ENCODE assay signal across 11 cellular contexts in the genomic region with DNA sequence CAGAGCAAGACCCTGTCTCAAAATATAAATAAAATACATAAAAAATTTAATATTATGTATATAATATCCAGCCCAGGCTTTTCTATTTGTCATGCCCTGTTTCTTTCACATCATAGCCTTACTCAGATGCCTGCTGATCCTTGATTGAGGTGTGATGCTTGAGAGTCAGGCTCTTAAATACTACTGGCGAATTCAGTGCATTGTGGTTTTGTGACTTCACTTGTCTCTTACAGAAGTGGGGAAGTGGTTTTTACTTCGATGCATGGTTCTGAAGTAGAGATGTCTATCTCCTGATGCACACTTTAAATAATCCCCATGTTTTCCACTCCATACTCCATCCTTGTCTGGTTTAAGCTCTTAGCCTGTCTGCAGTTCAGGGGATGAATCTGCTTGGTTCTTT. TPM values are rescaled to one million over a fixed set of nuclear protein-coding genes. Genes with fewer than 3 reads are reported as not detected.
DNase-seq lines count a peak whose midpoint lies in the region; ATAC-seq and TF ChIP-seq lines count a peak whose summit lies in the region.
"Had no signal": no experiment of that assay in that cellular context is flagged by ENCODE, and none has a peak within 500 bp of the region (broad histone marks: within the 10 kb centered on the region; RNA-seq: fewer than 3 reads in every experiment).

No MANE protein-coding gene starts in this region.

- H3K4me1 ChIP-seq in mesenchymal stem cell (ENCODE audit: control insufficient read depth, insufficient read depth, low read depth, low read length): peaks cover 2% of the 10 kb centered on the region

- ATAC-seq in activated CD4-positive, alpha-beta T cell treated with anti-CD3 and anti-CD28 coated beads for 36 hours: peak; percentile 98
- no peak for ATAC-seq in HG02571 (IDR thresholded peaks at IDR 0.05; ENCODE audit: unreplicated experiment)
- ATAC-seq: Panc1 had no signal

- no peak overlapping the region for H3K4me3 Mint-ChIP-seq in activated CD4-positive, alpha-beta T cell treated with anti-CD3 and anti-CD28 coated beads for 36 hours
- no peak overlapping the region for H3K4me3 Mint-ChIP-seq in activated CD4-positive, alpha-beta memory T cell treated with anti-CD3 and anti-CD28 coated beads, Interleukin-2, amount 10 ng/mL, durations not matched to agents 7 days and 5 days
- H3K4me3 Mint-ChIP-seq in Calu3 (ENCODE audit: low read depth, unreplicated experiment): no peak overlapping the region

- H3K9ac ChIP-seq in mesenchymal stem cell (ENCODE audit: low read length): no peak overlapping the region

- DNase-seq in activated CD4-positive, alpha-beta T cell treated with anti-CD3 and anti-CD28 coated beads for 36 hours: peak; percentile 42
- DNase-seq in activated CD4-positive, alpha-beta T cell treated with anti-CD3 and anti-CD28 coated beads, Interleukin-2, amount 50 U/mL, for 1 hour: no peak
- DNase-seq in KBM-7: peak; percentile 75
- peak; percentile 53 for DNase-seq in activated CD4-positive, alpha-beta memory T cell treated with anti-CD3 and anti-CD28 coated beads, Interleukin-2, amount 10 ng/mL, durations not matched to agents 7 days and 5 days
- peak; percentile 58 for DNase-seq in mesenchymal stem cell
- DNase-seq in Calu3: no peak
- DNase-seq in retina: no peak
- DNase-seq: NCI-H187 had no signal

- no peak overlapping the region for H2AK5ac ChIP-seq in mesenchymal stem cell (ENCODE audit: low read length, severe bottlenecking)

- H3K9me3 ChIP-seq in mesenchymal stem cell (ENCODE audit: control insufficient read depth, low read length): no peaks in the 10 kb centered on the region
- H3K9me3 ChIP-seq: vagina had no signal

- H3K4me1 Mint-ChIP-seq in activated CD4-positive, alpha-beta T cell treated with anti-CD3 and anti-CD28 coated beads for 36 hours: peaks cover 63% of the 10 kb centered on the region
- peaks cover 46% of the 10 kb centered on the region for H3K4me1 Mint-ChIP-seq in activated CD4-positive, alpha-beta memory T cell treated with anti-CD3 and anti-CD28 coated beads, Interleukin-2, amount 10 ng/mL, durations not matched to agents 7 days and 5 days
- peaks cover 13% of the 10 kb centered on the region for H3K4me1 Mint-ChIP-seq in Calu3 (ENCODE audit: low read depth, unreplicated experiment)

- peaks cover 10% of the 10 kb centered on the region for H3K79me1 ChIP-seq in mesenchymal stem cell (replicated peaks; ENCODE audit: low read length, poor library complexity, severe bottlenecking)

- no peak overlapping the region for H2BK5ac ChIP-seq in mesenchymal stem cell (ENCODE audit: low read depth, low read length, poor library complexity, severe bottlenecking)

- H2BK12ac ChIP-seq in mesenchymal stem cell (ENCODE audit: low read length in 2 of 2): no peak overlapping the region

- in situ Hi-C loops in KBM-7 (cut with MboI; ENCODE audit: low pct_unique_long_range_greater_than_20kb, low sequenced_read_pairs): no loop called here

- peak overlapping the region; percentile 67 for H3K27ac Mint-ChIP-seq in activated CD4-positive, alpha-beta T cell treated with anti-CD3 and anti-CD28 coated beads for 36 hours
- peak overlapping the region; percentile 22 for H3K27ac Mint-ChIP-seq in activated CD4-positive, alpha-beta memory T cell treated with anti-CD3 and anti-CD28 coated beads, Interleukin-2, amount 10 ng/mL, durations not matched to agents 7 days and 5 days
- H3K27ac Mint-ChIP-seq in Calu3 (ENCODE audit: unreplicated experiment): no peak overlapping the region

- H3K4me2 ChIP-seq in mesenchymal stem cell (ENCODE audit: low read length, poor library complexity, severe bottlenecking): no peak overlapping the region

- 80% methylated on average over 2 of the region's 2 CpGs for WGBS in mesenchymal stem cell

- H3K27me3 Mint-ChIP-seq in activated CD4-positive, alpha-beta T cell treated with anti-CD3 and anti-CD28 coated beads for 36 hours: no peaks in the 10 kb centered on the region
- no peaks in the 10 kb centered on the region for H3K27me3 Mint-ChIP-seq in activated CD4-positive, alpha-beta memory T cell treated with anti-CD3 and anti-CD28 coated beads, Interleukin-2, amount 10 ng/mL, durations not matched to agents 7 days and 5 days
- H3K27me3 Mint-ChIP-seq in Calu3 (ENCODE audit: unreplicated experiment): no peaks in the 10 kb centered on the region

- no peak overlapping the region for H3K27ac ChIP-seq in mesenchymal stem cell (ENCODE audit: low read length, poor library complexity, severe bottlenecking)
- H3K27ac ChIP-seq: vagina had no signal

- POLR2A ChIA-PET in activated CD4-positive, alpha-beta T cell treated with anti-CD3 and anti-CD28 coated beads for 36 hours (lab: Charles Lee): interaction anchor here (0.5 to 0.7 kb wide), 3 partner anchors 14 to 54 kb away, joined by 3 read pairs; no protein-coding TSS in a partner anchor
- POLR2A ChIA-PET in activated CD4-positive, alpha-beta memory T cell treated with anti-CD3 and anti-CD28 coated beads, Interleukin-2, amount 10 ng/mL, durations not matched to agents 7 days and 5 days (lab: Charles Lee): interaction anchor here (0.7 kb wide), 1 partner anchor 22 kb away, joined by 3 read pairs; no protein-coding TSS in a partner anchor

- H3K18ac ChIP-seq in mesenchymal stem cell (ENCODE audit: low read depth in 1 of 2, low read length in 2 of 2): no peak overlapping the region

- no peak for TF ChIP-seq CTCF in Calu3 (IDR thresholded peaks at IDR 0.05; ENCODE audit: unreplicated experiment)

- no peak overlapping the region for H2BK15ac ChIP-seq in mesenchymal stem cell (ENCODE audit: low read depth, poor library complexity, severe bottlenecking)

- H2AFZ ChIP-seq in mesenchymal stem cell (ENCODE audit: low read depth, low read length): no peak overlapping the region

- CTCF ChIA-PET in activated CD4-positive, alpha-beta T cell treated with anti-CD3 and anti-CD28 coated beads for 36 hours (lab: Charles Lee): interaction anchor here (0.6 kb wide), 1 partner anchor 28 kb away, joined by 3 read pairs; no protein-coding TSS in a partner anchor
- CTCF ChIA-PET in activated CD4-positive, alpha-beta memory T cell treated with anti-CD3 and anti-CD28 coated beads, Interleukin-2, amount 10 ng/mL, durations not matched to agents 7 days and 5 days (lab: Charles Lee): interaction anchor here (1.0 kb wide), 1 partner anchor 16 kb away, joined by 3 read pairs; no protein-coding TSS in a partner anchor
- CTCF ChIA-PET in Calu3 (lab: Charles Lee): interaction anchor here (0.6 to 1.1 kb wide), 2 partner anchors 27 to 77 kb away, joined by 4 to 6 read pairs; no protein-coding TSS in a partner anchor

- H4K91ac ChIP-seq in mesenchymal stem cell (ENCODE audit: low read length): no peak overlapping the region

- no peaks in the 10 kb centered on the region for H3K9me3 Mint-ChIP-seq in activated CD4-positive, alpha-beta T cell treated with anti-CD3 and anti-CD28 coated beads for 36 hours (ENCODE audit: low read depth)
- no peaks in the 10 kb centered on the region for H3K9me3 Mint-ChIP-seq in activated CD4-positive, alpha-beta memory T cell treated with anti-CD3 and anti-CD28 coated beads, Interleukin-2, amount 10 ng/mL, durations not matched to agents 7 days and 5 days
- peaks cover 2% of the 10 kb centered on the region for H3K9me3 Mint-ChIP-seq in Calu3 (ENCODE audit: low read depth, unreplicated experiment)

- peaks cover 12 to 18% of the 10 kb centered on the region in 2 experiments for H3K36me3 ChIP-seq in mesenchymal stem cell (ENCODE audit: control insufficient read depth in 1 of 2, insufficient read depth in 2 of 2, low read depth in 1 of 2, low read length in 2 of 2)
- H3K36me3 ChIP-seq: vagina had no signal

- no TSS peak for BruUV-seq in Calu3 (replicated peaks; lab: Mats Ljungman, UMichigan)

- no peak overlapping the region for H3K4me3 ChIP-seq in mesenchymal stem cell (ENCODE audit: insufficient read depth in 1 of 2, low read depth in 1 of 2, low read length in 2 of 2)
- H3K4me3 ChIP-seq: vagina had no signal

- H2BK120ac ChIP-seq in mesenchymal stem cell (ENCODE audit: low read depth, low read length): no peak overlapping the region

- H3K14ac ChIP-seq in mesenchymal stem cell (ENCODE audit: low read length in 2 of 2): no peak overlapping the region

- no peak overlapping the region for H3K4ac ChIP-seq in mesenchymal stem cell (ENCODE audit: low read depth in 1 of 2, low read length in 2 of 2)

- H3K23ac ChIP-seq in mesenchymal stem cell (ENCODE audit: low read length in 2 of 2): no peak overlapping the region

- no peaks in the 10 kb centered on the region for H3K27me3 ChIP-seq in mesenchymal stem cell (ENCODE audit: control insufficient read depth in 1 of 2, insufficient read depth in 1 of 2, low read length in 2 of 2)
- H3K27me3 ChIP-seq: vagina had no signal

- intact Hi-C loops in activated CD4-positive, alpha-beta T cell treated with anti-CD3 and anti-CD28 coated beads for 36 hours (cut with DNase I, micrococcal nuclease): loop anchor here in 1 of 2 experiments (2.0 kb wide), 1 partner anchor 20 kb away; no protein-coding TSS in a partner anchor
- intact Hi-C loops in Calu3 (cut with micrococcal nuclease; ENCODE audit: unreplicated experiment): no loop called here

- H4K8ac ChIP-seq in mesenchymal stem cell (ENCODE audit: low read length): no peak overlapping the region

- peaks cover 46% of the 10 kb centered on the region for H3K36me3 Mint-ChIP-seq in activated CD4-positive, alpha-beta T cell treated with anti-CD3 and anti-CD28 coated beads for 36 hours (ENCODE audit: low read depth)
- peaks cover 51% of the 10 kb centered on the region for H3K36me3 Mint-ChIP-seq in activated CD4-positive, alpha-beta memory T cell treated with anti-CD3 and anti-CD28 coated beads, Interleukin-2, amount 10 ng/mL, durations not matched to agents 7 days and 5 days (ENCODE audit: low read depth)
- peaks cover 6% of the 10 kb centered on the region for H3K36me3 Mint-ChIP-seq in Calu3 (ENCODE audit: insufficient read depth, unreplicated experiment)

RNA-seq across cellular contexts. Expression of gene ASXL1, which starts 29.1 kb away (rescaled TPM):
- 100 to 1,000 TPM; 129 to 141 TPM for total RNA-seq in activated CD4-positive, alpha-beta T cell treated with anti-CD3 and anti-CD28 coated beads for 36 hours
- total RNA-seq in activated CD4-positive, alpha-beta memory T cell treated with anti-CD3 and anti-CD28 coated beads, Interleukin-2, amount 10 ng/mL, durations not matched to agents 7 days and 5 days: 100 to 1,000 TPM; 113 to 118 TPM
- 35.5 TPM for polyA plus RNA-seq in mesenchymal stem cell (2013, experiment 1 of 2)
- polyA plus RNA-seq in mesenchymal stem cell (2013, experiment 2 of 2): 32.6 TPM
- total RNA-seq in Calu3 (2022): 120 and 123 TPM in 2 replicates

Comparison
In these comparisons a context has a peak if more than half of its experiments do, and no peak if none do; other contexts are left out.
1. DNase-seq: peak in activated CD4-positive, alpha-beta T cell treated with anti-CD3 and anti-CD28 coated beads for 36 hours (single experiment), KBM-7 (single experiment), activated CD4-positive, alpha-beta memory T cell treated with anti-CD3 and anti-CD28 coated beads, Interleukin-2, amount 10 ng/mL, durations not matched to agents 7 days and 5 days (single experiment) and mesenchymal stem cell (single experiment); none in activated CD4-positive, alpha-beta T cell treated with anti-CD3 and anti-CD28 coated beads, Interleukin-2, amount 50 U/mL, for 1 hour (single experiment), Calu3 (single experiment) and retina (single experiment).